3 cellular contexts compared by ENCODE assay signal in genomic region chr3:114508208-114508607, GRCh38.
TF ChIP-seq lines count a peak whose summit lies in the region.

No MANE protein-coding gene starts in this region.

TF ChIP-seq in HCT116, 20 proteins besides CTCF, POLR2A, EP300 and RAD21 (continued from another document):
- no peak for TF ChIP-seq MAX (IDR thresholded peaks at IDR 0.05)
- no peak for TF ChIP-seq JUND (IDR thresholded peaks at IDR 0.05)
- no peak for TF ChIP-seq EZH2 (IDR thresholded peaks at IDR 0.05)
- no peak for TF ChIP-seq POLR2AphosphoS5 (IDR thresholded peaks at IDR 0.05; ENCODE audit: low read depth, low read length)
- TF ChIP-seq ZBTB33 (IDR thresholded peaks at IDR 0.05; ENCODE audit: extremely low read depth, insufficient replicate concordance, low read length), result no peak
- no peak for TF ChIP-seq CBX3 (IDR thresholded peaks at IDR 0.05; ENCODE audit: low read depth)
- no peak for TF ChIP-seq ATF3 (IDR thresholded peaks at IDR 0.05)
- TF ChIP-seq CEBPB (IDR thresholded peaks at IDR 0.05; ENCODE audit: low read depth), result no peak

TF ChIP-seq in IMR-90, 13 proteins besides CTCF, POLR2A, EP300 and RAD21 (continued from another document):
- TF ChIP-seq BHLHE40 (IDR thresholded peaks at IDR 0.05; ENCODE audit: low read depth, low read length) (no peak), MXI1 (IDR thresholded peaks at IDR 0.05; ENCODE audit: borderline replicate concordance, low read depth, low read length) (no peak), CEBPB (IDR thresholded peaks at IDR 0.05; ENCODE audit: low read depth, low read length) (peak; percentile 43; the same call in 1 of the 2 replicates)

TF ChIP-seq in HEK293T, 16 proteins besides CTCF, POLR2A, EP300 and RAD21 (continued from another document):
- TF ChIP-seq PKNOX1 (IDR thresholded peaks at IDR 0.05), result no peak
- TF ChIP-seq HDGF (IDR thresholded peaks at IDR 0.05; ENCODE audit: borderline replicate concordance), result no peak
- no peak for TF ChIP-seq LEF1 (IDR thresholded peaks at IDR 0.05; ENCODE audit: borderline replicate concordance)
- no peak for TF ChIP-seq ARNT (IDR thresholded peaks at IDR 0.05)
- TF ChIP-seq FOXA1 (IDR thresholded peaks at IDR 0.05), result no peak
- TF ChIP-seq NFRKB (IDR thresholded peaks at IDR 0.05), result no peak
- TF ChIP-seq SUZ12 (IDR thresholded peaks at IDR 0.05), result no peak
- no peak for TF ChIP-seq TARDBP (IDR thresholded peaks at IDR 0.05)
- TF ChIP-seq ELF4 (IDR thresholded peaks at IDR 0.05), result no peak
- no peak for TF ChIP-seq ZNF384 (IDR thresholded peaks at IDR 0.05)
- TF ChIP-seq BHLHE40 (IDR thresholded peaks at IDR 0.05; ENCODE audit: borderline replicate concordance), result no peak
- TF ChIP-seq L3MBTL2 (conservative IDR thresholded peaks at IDR 0.05), result no peak
- TF ChIP-seq FOXK2 (IDR thresholded peaks at IDR 0.05), result no peak
- TF ChIP-seq SP1 (IDR thresholded peaks at IDR 0.05), result no peak
